Comparison of ENCODE assay signal across 10 cellular contexts in genomic region chr6:16752206-16752867, GRCh38. TPM values are rescaled to one million over a fixed set of nuclear protein-coding genes. Genes with fewer than 3 reads are reported as not detected.
DNase-seq lines count a peak whose midpoint lies in the region; ATAC-seq, FAIRE-seq and TF ChIP-seq lines count a peak whose summit lies in the region.
"Had no signal": no experiment of that assay in that cellular context is flagged by ENCODE, and none has a peak within 500 bp of the region (broad histone marks: within the 10 kb centered on the region; RNA-seq: fewer than 3 reads in every experiment).

No MANE protein-coding gene starts in this region.

- H3K9me3 Mint-ChIP-seq in effector memory CD8-positive, alpha-beta T cell = no peaks in the 10 kb centered on the region
- H3K9me3 Mint-ChIP-seq: type B pancreatic cell had no signal

- H3K27ac Mint-ChIP-seq in effector memory CD8-positive, alpha-beta T cell = peak overlapping the region in 1 of 2 donors; percentile 60
- H3K27ac Mint-ChIP-seq: progenitor cell of endocrine pancreas, type B pancreatic cell had no signal

- DNase-seq in ACHN = peak; percentile 67
- DNase-seq in LHCN-M2 (ENCODE audit: low read depth) = peak; percentile 85
- peak; percentile 78 for DNase-seq in astrocyte of the hippocampus (ENCODE audit: low read depth, low spot score)
- DNase-seq in kidney tubule cell (ENCODE audit: low spot score) = peak; percentile 75
- no peak for DNase-seq in D721Med (ENCODE audit: insufficient read length, low spot score)
- DNase-seq in effector memory CD8-positive, alpha-beta T cell = no peak

- ATAC-seq in HG02763 (IDR thresholded peaks at IDR 0.05; ENCODE audit: unreplicated experiment) (no peak), GM21381 (IDR thresholded peaks at IDR 0.05; ENCODE audit: unreplicated experiment) (no peak)
- ATAC-seq in effector memory CD8-positive, alpha-beta T cell (replicated peaks) = no peak

- peaks cover 53 to 84% of the 10 kb centered on the region in 2 donors for H3K4me1 Mint-ChIP-seq in effector memory CD8-positive, alpha-beta T cell (ENCODE audit: low read depth in 2 of 2)

- in situ Hi-C loops in ACHN (cut with HindIII; ENCODE audit: low pct_ligation_motif_present, low pct_unique_long_range_greater_than_20kb, low sequenced_read_pairs) = no loop called here

- no peak for FAIRE-seq in D721Med (lab: Jason Lieb, UNC)

- H3K36me3 Mint-ChIP-seq in effector memory CD8-positive, alpha-beta T cell (ENCODE audit: insufficient read depth) = peaks cover 49% of the 10 kb centered on the region

- TF ChIP-seq CTCF in D721Med (IDR thresholded peaks at IDR 0.05; ENCODE audit: insufficient read depth, missing control alignments) = no peak

- H3K27me3 Mint-ChIP-seq in effector memory CD8-positive, alpha-beta T cell = no peaks in the 10 kb centered on the region
- H3K27me3 Mint-ChIP-seq: progenitor cell of endocrine pancreas, type B pancreatic cell had no signal

- H3K4me3 Mint-ChIP-seq in effector memory CD8-positive, alpha-beta T cell = no peak overlapping the region
- H3K4me3 Mint-ChIP-seq: type B pancreatic cell had no signal

RNA-seq across cellular contexts. Expression of gene ATXN1, which starts 8.9 kb away (rescaled TPM):
- 8.2 and 9.9 TPM in 2 replicates for total RNA-seq in LHCN-M2 (2014; rRNA removed)
- polyA plus RNA-seq in LHCN-M2 (2012) = 5.8 TPM

Comparison
In these comparisons a context has a peak if more than half of its experiments do, and no peak if none do; other contexts are left out.
1. DNase-seq: peak in ACHN (single experiment), LHCN-M2 (single experiment), astrocyte of the hippocampus (single experiment) and kidney tubule cell (single experiment); none in D721Med (single experiment) and effector memory CD8-positive, alpha-beta T cell (0 of 3).